Comparison of ENCODE assay signal across 19 cellular contexts in the genomic region with DNA sequence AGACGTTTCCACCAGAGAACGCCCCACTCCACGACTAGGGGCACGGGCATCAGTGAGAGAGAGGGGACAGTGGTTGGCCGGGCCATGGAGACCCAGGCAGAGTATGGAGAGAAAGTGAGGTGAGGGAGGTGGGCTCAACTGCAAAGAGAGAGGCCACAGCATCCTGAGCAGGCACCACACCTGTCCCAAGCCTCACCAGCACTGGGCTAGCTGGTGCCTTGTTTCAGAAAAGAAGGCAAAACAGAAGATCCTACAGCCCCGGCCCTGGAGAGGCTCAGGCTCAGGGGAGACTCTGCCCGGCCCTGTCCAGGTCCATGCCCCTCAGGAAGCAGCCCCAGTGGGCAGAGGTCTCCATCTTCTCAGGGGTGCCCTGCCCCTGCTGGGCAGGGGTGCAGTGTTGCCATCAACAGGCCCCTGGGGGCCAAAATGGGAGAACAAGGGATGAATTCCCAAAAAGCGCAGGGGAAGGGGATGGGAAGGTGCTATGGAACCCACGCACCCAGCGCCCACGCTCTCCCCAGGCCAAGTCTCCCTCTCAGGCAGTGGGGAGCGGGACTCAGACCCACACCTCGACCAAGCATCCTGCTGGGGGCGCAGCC. TPM values are rescaled to one million over a fixed set of nuclear protein-coding genes. Genes with fewer than 3 reads are reported as not detected.
A peak's percentile ranks its signal among the peaks of the same experiment; 100 is the strongest.
DNase-seq lines count a peak whose midpoint lies in the region; ATAC-seq and TF ChIP-seq lines count a peak whose summit lies in the region.
"Had no signal": no experiment of that assay in that cellular context is flagged by ENCODE, and none has a peak within 500 bp of the region (broad histone marks: within the 10 kb centered on the region; RNA-seq: fewer than 3 reads in every experiment).

No MANE protein-coding gene starts in this region.

- H3K4me1 ChIP-seq in transverse colon: peaks cover 16 to 51% (median 29%) of the 10 kb centered on the region in 4 donors
- H3K4me1 ChIP-seq in thyroid gland: peaks cover 10 to 37% of the 10 kb centered on the region in 2 donors

- peak overlapping the region; percentile 71 to 94 (median 86) for H3K27ac ChIP-seq in transverse colon
- H3K27ac ChIP-seq in thyroid gland: no peak overlapping the region
- H3K27ac ChIP-seq: gastrocnemius medialis, GM23248 had no signal

- no peak for TF ChIP-seq POLR2A in transverse colon (IDR thresholded peaks at IDR 0.05)
- no peak for TF ChIP-seq POLR2A in thyroid gland (IDR thresholded peaks at IDR 0.05)

- H3K9me3 Mint-ChIP-seq in activated T-cell treated with anti-CD3 and anti-CD28 coated beads, Interleukin-2, amount 50 U/mL, for 24 hours: no peaks in the 10 kb centered on the region
- H3K9me3 Mint-ChIP-seq in naive thymus-derived CD8-positive, alpha-beta T cell: no peaks in the 10 kb centered on the region

- in situ Hi-C loops in transverse colon (cut with MboI; ENCODE audit: low pct_ligation_motif_present in 1 of 4, low pct_unique_long_range_greater_than_20kb in 1 of 4, low sequenced_read_pairs in 3 of 4): loop anchor here in 1 of 4 donors (25.0 kb wide), 1 partner anchor 579 kb away; a partner anchor contains a TSS

- H3K9me3 ChIP-seq in T-helper 17 cell (ENCODE audit: control insufficient read depth, low read length, poor library complexity, severe bottlenecking) (no peaks in the 10 kb centered on the region), transverse colon (no peaks in the 10 kb centered on the region), thyroid gland (no peaks in the 10 kb centered on the region)
- H3K9me3 ChIP-seq: gastrocnemius medialis, testis had no signal

- TF ChIP-seq CTCF in transverse colon (IDR thresholded peaks at IDR 0.05) (no peak), thyroid gland (IDR thresholded peaks at IDR 0.05) (no peak)

- H3K27me3 ChIP-seq in transverse colon: no peaks in the 10 kb centered on the region
- no peaks in the 10 kb centered on the region for H3K27me3 ChIP-seq in thyroid gland
- H3K27me3 ChIP-seq: gastrocnemius medialis, testis had no signal

- H3K4me3 ChIP-seq in transverse colon: no peak overlapping the region
- H3K4me3 ChIP-seq in thyroid gland (replicated peaks in 1 of 3): no peak overlapping the region
- H3K4me3 ChIP-seq: gastrocnemius medialis, GM23248, testis had no signal

- WGBS in transverse colon (ENCODE audit: low coverage in 1 of 2), 2 donors: 85% methylated on average over 14 of the region's 14 CpGs; no CpG with 5 or more reads in 1 of the 2 donors
- 87 to 92% methylated on average over 11 to 14 of the region's 14 CpGs for WGBS in thyroid gland, 2 donors

- TF ChIP-seq EP300 in transverse colon (IDR thresholded peaks at IDR 0.05; ENCODE audit: low read depth): no peak

- H3K27me3 Mint-ChIP-seq in activated T-cell treated with anti-CD3 and anti-CD28 coated beads, Interleukin-2, amount 50 U/mL, for 24 hours: no peaks in the 10 kb centered on the region
- H3K27me3 Mint-ChIP-seq in T-helper 17 cell: no peaks in the 10 kb centered on the region
- H3K27me3 Mint-ChIP-seq in naive thymus-derived CD8-positive, alpha-beta T cell: no peaks in the 10 kb centered on the region
- H3K27me3 Mint-ChIP-seq: activated CD4-positive, alpha-beta T cell treated with anti-CD3 and anti-CD28 coated beads for 36 hours had no signal

- peaks cover 48% of the 10 kb centered on the region for H3K4me1 Mint-ChIP-seq in activated T-cell treated with anti-CD3 and anti-CD28 coated beads, Interleukin-2, amount 50 U/mL, for 24 hours (ENCODE audit: low read depth)
- peaks cover 17% of the 10 kb centered on the region for H3K4me1 Mint-ChIP-seq in T-helper 17 cell
- peaks cover 26 to 69% (median 49%) of the 10 kb centered on the region in 4 donors for H3K4me1 Mint-ChIP-seq in naive thymus-derived CD8-positive, alpha-beta T cell

- ATAC-seq in T-helper 17 cell: no peak
- no peak for ATAC-seq in naive thymus-derived CD8-positive, alpha-beta T cell
- ATAC-seq: activated CD4-positive, alpha-beta T cell treated with anti-CD3 and anti-CD28 coated beads for 36 hours; gastrocnemius medialis; left lobe of liver had no signal

- peak overlapping the region; percentile 76 for H3K27ac Mint-ChIP-seq in activated T-cell treated with anti-CD3 and anti-CD28 coated beads, Interleukin-2, amount 50 U/mL, for 24 hours
- peak overlapping the region; percentile 29 for H3K27ac Mint-ChIP-seq in T-helper 17 cell
- H3K27ac Mint-ChIP-seq in naive thymus-derived CD8-positive, alpha-beta T cell: peak overlapping the region in 8 of 10 donors; percentile 29 to 92 (median 66)
- H3K27ac Mint-ChIP-seq: activated CD4-positive, alpha-beta T cell treated with anti-CD3 and anti-CD28 coated beads for 36 hours had no signal

- no peak for DNase-seq in activated T-cell treated with anti-CD3 and anti-CD28 coated beads, Interleukin-2, amount 50 U/mL, for 24 hours
- no peak for DNase-seq in activated T-cell treated with anti-CD3 and anti-CD28 coated beads, Interleukin-2, amount 50 U/mL, for 1 hour
- DNase-seq in T-helper 17 cell (peak in 1 of 3 donors; percentile 1), transverse colon (no peak), thyroid gland (no peak), 8988T (no peak)
- DNase-seq in naive thymus-derived CD8-positive, alpha-beta T cell: no peak
- no peak for DNase-seq in stimulated activated CD8-positive, alpha-beta memory T cell treated with anti-CD3 and anti-CD28 coated beads, Interleukin-4, amount 100 ng/mL, for 48 hours
- DNase-seq: activated CD4-positive, alpha-beta T cell treated with anti-CD3 and anti-CD28 coated beads for 36 hours; activated T-cell treated with anti-CD3 and anti-CD28 coated beads, Interleukin-2, amount 50 U/mL, for 48 hours; erythroblast; gastrocnemius medialis; GM23248; small intestine; stimulated activated CD4-positive, alpha-beta T cell treated with anti-CD3 and anti-CD28 coated beads, Interleukin-4, amount 100 ng/mL, for 4 hours; testis had no signal

- POLR2A ChIA-PET in naive thymus-derived CD8-positive, alpha-beta T cell (lab: Charles Lee): interaction anchor here (1.3 to 10.9 kb wide), 7 partner anchors 9 to 112 kb away, joined by 4 to 113 read pairs (median 31); a partner anchor contains a TSS

- intact Hi-C loops in transverse colon (cut with DNase I; ENCODE audit: low total_unique reads) (no loop called here), thyroid gland (cut with DNase I) (loop anchor here (10.0 kb wide), 1 partner anchor 587 kb away; no protein-coding TSS in a partner anchor)

- H3K36me3 Mint-ChIP-seq in activated T-cell treated with anti-CD3 and anti-CD28 coated beads, Interleukin-2, amount 50 U/mL, for 24 hours (ENCODE audit: low read depth): no peaks in the 10 kb centered on the region
- H3K36me3 Mint-ChIP-seq in T-helper 17 cell (ENCODE audit: low read depth): no peaks in the 10 kb centered on the region
- peaks cover 0 to 5% (median 2%) of the 10 kb centered on the region in 3 donors for H3K36me3 Mint-ChIP-seq in naive thymus-derived CD8-positive, alpha-beta T cell

- H3K36me3 ChIP-seq in transverse colon (no peaks in the 10 kb centered on the region), thyroid gland (no peaks in the 10 kb centered on the region)
- H3K36me3 ChIP-seq: gastrocnemius medialis had no signal

- H3K4me3 Mint-ChIP-seq in activated T-cell treated with anti-CD3 and anti-CD28 coated beads, Interleukin-2, amount 50 U/mL, for 24 hours: no peak overlapping the region
- no peak overlapping the region for H3K4me3 Mint-ChIP-seq in T-helper 17 cell
- H3K4me3 Mint-ChIP-seq in naive thymus-derived CD8-positive, alpha-beta T cell: peak overlapping the region in 6 of 10 donors; percentile 9 to 98 (median 52)
- H3K4me3 Mint-ChIP-seq: activated CD4-positive, alpha-beta T cell treated with anti-CD3 and anti-CD28 coated beads for 36 hours had no signal

RNA-seq across cellular contexts. Expression of a gene that starts 6.0 kb away (rescaled TPM):
- 10 to 100 TPM; 65.7 to 93.2 TPM for total RNA-seq in T-helper 17 cell
- 100 to 1,000 TPM; 158 to 171 TPM for total RNA-seq in naive thymus-derived CD8-positive, alpha-beta T cell
- polyA plus RNA-seq in naive thymus-derived CD8-positive, alpha-beta T cell: 100 to 1,000 TPM in 1 of 3 donors, 10 to 100 TPM in 2; 58.5 to 124 (median 96.6) TPM
- under 1 TPM in 2 of 4 donors, not detected in 2; 0.16 to 0.96 TPM for total RNA-seq in transverse colon
- total RNA-seq in thyroid gland: under 1 TPM in 2 of 4 donors, not detected in 2; 0.33 to 0.45 TPM
- total RNA-seq: bronchial epithelial cell, dermis microvascular lymphatic vessel endothelial cell, gastrocnemius medialis, GM23248 had no signal
- polyA plus RNA-seq: GM23248 had no signal

RNA-seq across cellular contexts. Expression of a gene that starts 6.1 kb away (rescaled TPM):
- total RNA-seq in T-helper 17 cell: 10 to 100 TPM; 50.1 to 89.1 TPM
- 100 to 1,000 TPM; 113 to 115 TPM for total RNA-seq in naive thymus-derived CD8-positive, alpha-beta T cell
- polyA plus RNA-seq in naive thymus-derived CD8-positive, alpha-beta T cell: 10 to 100 TPM; 13.6 to 20.2 (median 20.2) TPM
- total RNA-seq in transverse colon: under 1 TPM in 1 of 4 donors, not detected in 3; 0.27 TPM
- total RNA-seq in thyroid gland: under 1 TPM; 0.15 to 0.67 (median 0.45) TPM
- total RNA-seq: bronchial epithelial cell, dermis microvascular lymphatic vessel endothelial cell, GM23248 had no signal
- polyA plus RNA-seq: GM23248 had no signal

RNA-seq across cellular contexts. Expression of a gene that starts 37.4 kb away (rescaled TPM):
- total RNA-seq in T-helper 17 cell (under 1 TPM in 1 of 2 donors, not detected in 1; 0.18 TPM), transverse colon (10 to 100 TPM in 1 of 4 donors, 1 to 10 TPM in 2, not detected in 1; 2.3 to 14.7 (median 3.0) TPM), thyroid gland (1 to 10 TPM in 1 of 4 donors, under 1 TPM in 3; 0.46 to 2.9 (median 0.66) TPM)
- total RNA-seq in naive thymus-derived CD8-positive, alpha-beta T cell: under 1 TPM in 1 of 2 experiments, not detected in 1; 0.19 TPM
- polyA plus RNA-seq in naive thymus-derived CD8-positive, alpha-beta T cell: 1 to 10 TPM in 1 of 3 donors, under 1 TPM in 1, not detected in 1; 0.23 to 2.8 TPM
- total RNA-seq: dermis microvascular lymphatic vessel endothelial cell, gastrocnemius medialis, GM23248 had no signal
- polyA plus RNA-seq: GM23248 had no signal

Comparison
In these comparisons a context has a peak if more than half of its experiments do, and no peak if none do; other contexts are left out.
1. H3K4me3 Mint-ChIP-seq: peak in naive thymus-derived CD8-positive, alpha-beta T cell (6 of 10); none in activated T-cell treated with anti-CD3 and anti-CD28 coated beads, Interleukin-2, amount 50 U/mL, for 24 hours (single experiment) and T-helper 17 cell (single experiment).
2. H3K27ac ChIP-seq: peak in transverse colon (4 of 4); none in thyroid gland (0 of 3).
3. RNA of a gene that starts 6.0 kb away (total RNA-seq): 158 to 171 TPM in naive thymus-derived CD8-positive, alpha-beta T cell and 65.7 to 93.2 TPM in T-helper 17 cell; 0.33 to 0.45 TPM in thyroid gland and 0.16 to 0.96 TPM in transverse colon; every median in the first group is over 10 times any median in the second.
4. RNA of a gene that starts 6.1 kb away (total RNA-seq): 113 to 115 TPM in naive thymus-derived CD8-positive, alpha-beta T cell and 50.1 to 89.1 TPM in T-helper 17 cell; 0.15 to 0.67 TPM in thyroid gland and 0.27 TPM in transverse colon; every median in the first group is over 10 times any median in the second.
5. Peak in every context shown above with its lines, with median percentiles within 50 percentile points of each other: H3K27ac Mint-ChIP-seq.